ENCODE assay signal across 8 cellular contexts in the genomic region with DNA sequence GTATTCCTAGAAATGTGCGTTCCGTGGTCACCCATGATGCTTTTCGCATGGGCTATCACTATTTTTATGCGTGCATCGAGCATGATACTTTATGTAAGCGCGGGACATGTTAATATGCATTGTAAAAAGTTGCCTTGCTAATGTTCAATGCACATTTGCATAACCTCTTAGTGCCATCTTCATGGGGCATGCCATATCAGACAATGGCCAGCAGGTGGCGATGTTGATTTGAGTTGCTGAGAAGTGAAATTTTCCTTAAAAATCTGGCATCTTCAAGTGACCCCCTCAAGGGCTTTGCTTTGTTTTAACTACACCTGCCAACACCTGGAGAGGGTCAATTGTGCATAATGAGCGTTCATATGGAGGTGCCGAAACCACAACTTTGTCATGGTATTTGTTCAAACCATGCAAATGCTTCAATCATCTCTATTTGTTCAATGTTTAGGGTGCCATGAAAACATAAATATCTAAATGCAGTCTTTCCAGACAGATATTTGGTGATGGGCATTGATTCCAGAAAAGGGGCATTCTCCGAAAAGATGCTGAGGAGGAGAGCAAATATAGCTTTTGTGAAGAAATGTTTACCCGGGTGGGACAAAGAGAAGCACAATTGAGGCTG.
DNase-seq lines count a peak whose midpoint lies in the region; TF ChIP-seq lines count a peak whose summit lies in the region.

No MANE protein-coding gene starts in this region.

- H3K9ac ChIP-seq in liver (ENCODE audit: low read depth in 1 of 2, low read length in 2 of 2), result no peak overlapping the region

- no peaks in the 10 kb centered on the region for H3K36me3 Mint-ChIP-seq in chondrocyte (ENCODE audit: low read depth)

- TF ChIP-seq CTCF in AG09319 (IDR thresholded peaks at IDR 0.05; ENCODE audit: low read depth, low read length) (peak; percentile 74), GM12875 (IDR thresholded peaks at IDR 0.05; ENCODE audit: borderline replicate concordance, insufficient read depth, low read depth, low read length) (peak; percentile 80), chondrocyte (IDR thresholded peaks at IDR 0.05) (peak; percentile 90), liver (IDR thresholded peaks at IDR 0.05; ENCODE audit: low read depth, low read length, missing input control) (peak; percentile 89)

- WGBS in liver, result 24% methylated on average over 12 of the region's 12 CpGs

- peak; percentile 65 to 83 for TF ChIP-seq RAD21 in liver (IDR thresholded peaks at IDR 0.05)

- H3K9me3 ChIP-seq in liver (ENCODE audit: control insufficient read depth in 4 of 4, low read length in 3 of 4), result no peaks in the 10 kb centered on the region

- no peaks in the 10 kb centered on the region for H3K36me3 ChIP-seq in liver (ENCODE audit: control insufficient read depth in 4 of 4, insufficient read depth in 3 of 4, low read depth in 1 of 4, low read length in 3 of 4)

- peak; percentile 1 for DNase-seq in AG09319 (ENCODE audit: extremely low read depth, low read depth)
- DNase-seq in HT-29 (ENCODE audit: low spot score), result peak; percentile 57
- peak; percentile 1 for DNase-seq in T-helper 22 cell (ENCODE audit: low read depth)
- DNase-seq in chondrocyte (ENCODE audit: low spot score), result no peak
- peak; percentile 4 for DNase-seq in stimulated activated CD8-positive, alpha-beta memory T cell treated with anti-CD3 and anti-CD28 coated beads, Interleukin-4, amount 100 ng/mL, for 24 hours (ENCODE audit: low read depth)
- no peak for DNase-seq in HuH-7.5 (ENCODE audit: low spot score)

- H3K4me3 ChIP-seq in GM12875 (ENCODE audit: low read depth, low read length) (no peak overlapping the region), liver (ENCODE audit: low read depth in 1 of 3, low read length in 3 of 3) (no peak overlapping the region)

- H3K4me3 Mint-ChIP-seq in chondrocyte (ENCODE audit: unreplicated experiment), result no peak overlapping the region

- no peak overlapping the region for H3K27ac Mint-ChIP-seq in chondrocyte (ENCODE audit: unreplicated experiment)

- H3K4me1 Mint-ChIP-seq in chondrocyte (ENCODE audit: low read depth), result no peaks in the 10 kb centered on the region

- no peaks in the 10 kb centered on the region for H3K9me3 Mint-ChIP-seq in chondrocyte (ENCODE audit: low read depth)

- peaks cover 9% of the 10 kb centered on the region for H3K27me3 Mint-ChIP-seq in chondrocyte (ENCODE audit: low read depth)

- no peak overlapping the region for H3K27ac ChIP-seq in liver (ENCODE audit: low read depth in 1 of 2, low read length in 2 of 2)

- H3K27me3 ChIP-seq in liver (ENCODE audit: control insufficient read depth in 4 of 4, insufficient read depth in 4 of 4, low read length in 3 of 4), result no peaks in the 10 kb centered on the region

- no peaks in the 10 kb centered on the region for H3K4me1 ChIP-seq in liver (ENCODE audit: control insufficient read depth in 4 of 4, insufficient read depth in 4 of 4, low read length in 3 of 4)

TF ChIP-seq in liver, 16 proteins besides CTCF, POLR2A, EP300 and RAD21:
- TF ChIP-seq SP1 (IDR thresholded peaks at IDR 0.05) (no peak), JUND (IDR thresholded peaks at IDR 0.05) (no peak), REST (IDR thresholded peaks at IDR 0.05) (no peak), GABPA (IDR thresholded peaks at IDR 0.05 in 1 of 2, conservative IDR thresholded peaks at IDR 0.05 in 1 of 2) (no peak), EGR1 (IDR thresholded peaks at IDR 0.05; ENCODE audit: low read depth in 2 of 2) (no peak), FOXA2 (IDR thresholded peaks at IDR 0.05) (no peak), MAX (IDR thresholded peaks at IDR 0.05) (no peak), FOXA1 (IDR thresholded peaks at IDR 0.05) (no peak)
- TF ChIP-seq, protein P1, sequence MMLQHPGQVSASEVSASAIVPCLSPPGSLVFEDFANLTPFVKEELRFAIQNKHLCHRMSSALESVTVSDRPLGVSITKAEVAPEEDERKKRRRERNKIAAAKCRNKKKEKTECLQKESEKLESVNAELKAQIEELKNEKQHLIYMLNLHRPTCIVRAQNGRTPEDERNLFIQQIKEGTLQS (IDR thresholded peaks at IDR 0.05), result no peak

Comparison
In these comparisons a context has a peak if more than half of its experiments do, and no peak if none do; other contexts are left out.
1. DNase-seq: peak in AG09319 (single experiment), HT-29 (single experiment), T-helper 22 cell (single experiment) and stimulated activated CD8-positive, alpha-beta memory T cell treated with anti-CD3 and anti-CD28 coated beads, Interleukin-4, amount 100 ng/mL, for 24 hours (single experiment); none in chondrocyte (single experiment) and HuH-7.5 (single experiment).
2. Peak in every context shown above with its lines, with median percentiles within 50 percentile points of each other: CTCF ChIP-seq.